Comparison of ENCODE assay signal across 7 cellular contexts in genomic region chr7:98460902-98461301, GRCh38.
"Had no signal": no experiment of that assay in that cellular context is flagged by ENCODE, and none has a peak within 500 bp of the region (broad histone marks: within the 10 kb centered on the region; RNA-seq: fewer than 3 reads in every experiment).

No MANE protein-coding gene starts in this region.

- H3K27ac ChIP-seq: HL-60, KMS-11 had no signal

- DNase-seq: IMR-90, KBM-7, KG1 had no signal

- H3K4me2 ChIP-seq: KMS-11 had no signal

- FAIRE-seq: HepG2, HTR-8/SVneo had no signal

- H3K9ac ChIP-seq: KMS-11 had no signal
